ENCODE assay signal across 8 cellular contexts in the genomic region with DNA sequence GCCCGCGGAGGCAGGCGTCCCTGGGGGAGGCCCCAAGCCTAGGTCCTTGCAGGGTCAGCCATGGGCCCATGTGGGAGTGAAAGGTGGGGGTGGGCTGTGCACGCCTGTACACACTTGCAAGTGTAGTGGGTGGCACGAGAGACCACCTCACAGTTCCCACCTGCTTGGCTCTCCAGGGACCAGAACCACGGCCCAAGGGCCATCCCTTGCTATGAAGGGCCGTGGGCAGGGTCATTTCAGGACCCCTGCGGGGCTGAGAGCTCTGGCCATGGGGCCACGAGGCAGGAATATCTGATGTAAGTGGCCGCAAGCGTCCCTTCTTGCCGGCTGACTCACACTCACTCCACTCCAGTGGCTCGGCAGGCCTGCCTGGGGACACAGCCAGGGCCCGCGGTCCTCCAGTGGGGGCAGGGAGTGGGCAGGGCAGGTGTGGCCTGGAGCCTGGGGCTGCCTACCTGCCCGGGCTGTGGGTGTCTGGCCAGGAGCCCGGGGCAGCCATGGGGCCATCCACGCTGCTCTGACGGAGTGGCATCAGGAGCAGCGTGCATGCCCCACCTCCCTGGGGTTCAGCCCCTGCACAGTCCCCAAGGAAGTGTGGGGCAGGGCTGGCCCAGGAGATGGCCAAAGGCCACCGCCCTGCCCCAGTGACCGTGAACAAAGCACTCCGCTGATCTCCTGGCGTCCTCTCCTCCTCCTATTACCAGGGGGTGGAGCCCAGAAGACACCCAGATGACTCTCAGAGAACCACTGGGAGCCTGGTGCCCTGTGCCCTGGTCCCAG. TPM values are rescaled to one million over a fixed set of nuclear protein-coding genes. Genes with fewer than 3 reads are reported as not detected.
DNase-seq lines count a peak whose midpoint lies in the region; ATAC-seq and TF ChIP-seq lines count a peak whose summit lies in the region.

No MANE protein-coding gene starts in this region.

- H3K4me2 ChIP-seq in HCT116 (ENCODE audit: low read length) (peak overlapping the region; percentile 95), SU-DHL-6 (ENCODE audit: low read depth, low read length, poor library complexity, severe bottlenecking) (peak overlapping the region; percentile 91)

- DNase-seq in A172 (ENCODE audit: low spot score): peak; percentile 94
- peak; percentile 83 for DNase-seq in HCT116 (ENCODE audit: low read depth, low spot score)
- no peak for DNase-seq in naive thymus-derived CD8-positive, alpha-beta T cell
- no peak for DNase-seq in KBM-7
- DNase-seq in middle frontal gyrus (ENCODE audit: extremely low spot score, low spot score): no peak
- DNase-seq in NOMO-1 treated with dmso at 0.1 percent for 144 hours (lab: John Stamatoyannopoulos, UW; ENCODE audit: unreplicated experiment): no peak

- TF ChIP-seq CTCF in HCT116 (IDR thresholded peaks at IDR 0.05 in 2 of 3, conservative IDR thresholded peaks at IDR 0.05 in 1 of 3; ENCODE audit: borderline replicate concordance in 1 of 3, insufficient read depth in 1 of 3, low read depth in 2 of 3, low read length in 2 of 3): no peak
- TF ChIP-seq CTCF in SU-DHL-6 (IDR thresholded peaks at IDR 0.05; ENCODE audit: insufficient read depth, low read length, poor library complexity, severe bottlenecking): no peak

- CTCF ChIA-PET in HCT116 (lab: Charles Lee): interaction anchor here (1.0 kb wide), 1 partner anchor 130 kb away, joined by 3 read pairs; no protein-coding TSS in a partner anchor

- BruUV-seq in HCT116 (replicated peaks; lab: Mats Ljungman, UMichigan): TSS peak; percentile 60

- H3K27me3 ChIP-seq in HCT116 (ENCODE audit: insufficient read depth, low read length) (no peaks in the 10 kb centered on the region), SU-DHL-6 (ENCODE audit: low read length) (no peaks in the 10 kb centered on the region), esophagus (ENCODE audit: control insufficient read depth in 1 of 2, insufficient read depth in 2 of 2, low read length in 2 of 2) (no peaks in the 10 kb centered on the region)

- ATAC-seq in HCT116: peak; percentile 57
- no peak for ATAC-seq in naive thymus-derived CD8-positive, alpha-beta T cell

- H3K27me3 Mint-ChIP-seq in naive thymus-derived CD8-positive, alpha-beta T cell: no peaks in the 10 kb centered on the region

- TF ChIP-seq POLR2A in HCT116 (IDR thresholded peaks at IDR 0.05; ENCODE audit: borderline replicate concordance, extremely low read depth, insufficient read depth, insufficient read length): peak; percentile 13

- peak overlapping the region; percentile 92 to 100 (median 98) for H3K27ac Mint-ChIP-seq in naive thymus-derived CD8-positive, alpha-beta T cell

- H3K36me3 ChIP-seq in HCT116 (ENCODE audit: control insufficient read depth in 1 of 2, insufficient read depth in 2 of 2, low read length in 2 of 2): no peaks in the 10 kb centered on the region
- H3K36me3 ChIP-seq in SU-DHL-6 (ENCODE audit: low read length): no peaks in the 10 kb centered on the region
- no peaks in the 10 kb centered on the region for H3K36me3 ChIP-seq in esophagus (ENCODE audit: control insufficient read depth in 2 of 2, insufficient read depth in 2 of 2, low read length in 1 of 2)

- peak overlapping the region; percentile 63 to 71 for H3K4me3 ChIP-seq in HCT116 (replicated peaks in 1 of 2; ENCODE audit: low read depth in 1 of 2, low read length in 2 of 2)
- H3K4me3 ChIP-seq in SU-DHL-6 (ENCODE audit: insufficient read depth, low read length, poor library complexity, severe bottlenecking): no peak overlapping the region
- H3K4me3 ChIP-seq in esophagus (ENCODE audit: low read depth in 1 of 2, low read length in 2 of 2): peak overlapping the region in 1 of 2 donors; percentile 27

- intact Hi-C loops in HCT116 (cut with micrococcal nuclease): loop anchor here (10.0 kb wide), 1 partner anchor 125 kb away; no protein-coding TSS in a partner anchor

- no peak overlapping the region for H2AFZ ChIP-seq in HCT116 (ENCODE audit: low read depth, low read length, poor library complexity, severe bottlenecking)
- H2AFZ ChIP-seq in SU-DHL-6 (ENCODE audit: low read depth, low read length, severe bottlenecking): no peak overlapping the region

- H3K4me1 ChIP-seq in HCT116 (ENCODE audit: control insufficient read depth in 1 of 2, insufficient read depth in 2 of 2, low read length in 2 of 2) (peaks cover 64 to 82% of the 10 kb centered on the region in 2 experiments), esophagus (ENCODE audit: control insufficient read depth in 2 of 2, insufficient read depth in 2 of 2, low read length in 1 of 2) (peaks cover 19 to 53% of the 10 kb centered on the region in 2 donors)

- RAD21 ChIA-PET in HCT116 (lab: Charles Lee; ENCODE audit: low non-redundant PET in 1 of 2, low total read pairs in 2 of 2, uncharacterized antibody in 2 of 2, unreplicated experiment in 2 of 2): no interaction called here

- H3K9me3 ChIP-seq in HCT116 (ENCODE audit: control insufficient read depth in 1 of 2, insufficient read depth in 1 of 2, low read depth in 1 of 2, low read length in 2 of 2): no peaks in the 10 kb centered on the region
- no peaks in the 10 kb centered on the region for H3K9me3 ChIP-seq in SU-DHL-6 (ENCODE audit: insufficient read depth, low read length)
- no peaks in the 10 kb centered on the region for H3K9me3 ChIP-seq in esophagus (ENCODE audit: control insufficient read depth in 2 of 2, insufficient read depth in 1 of 2, low read depth in 1 of 2, low read length in 1 of 2)

- H3K9me2 ChIP-seq in HCT116 (ENCODE audit: insufficient read depth) (no peaks in the 10 kb centered on the region), SU-DHL-6 (replicated peaks; ENCODE audit: insufficient read depth, low read length) (no peaks in the 10 kb centered on the region)

- peak overlapping the region; percentile 85 to 95 (median 92) for H3K4me3 Mint-ChIP-seq in naive thymus-derived CD8-positive, alpha-beta T cell

- peak overlapping the region; percentile 99 for H3K27ac ChIP-seq in HCT116 (ENCODE audit: low read depth, low read length)
- no peak overlapping the region for H3K27ac ChIP-seq in SU-DHL-6 (ENCODE audit: low read depth, low read length)
- H3K27ac ChIP-seq in esophagus (ENCODE audit: low read depth in 2 of 2, low read length in 1 of 2): peak overlapping the region; percentile 99 to 100

- peaks cover 10% of the 10 kb centered on the region; the same call in 1 of the 2 replicates for H3F3A ChIP-seq in SU-DHL-6 (ENCODE audit: insufficient read depth)

- 27 to 32% methylated on average over 24 of the region's 24 CpGs for WGBS in esophagus, 2 donors

- no peaks in the 10 kb centered on the region for H3K36me3 Mint-ChIP-seq in naive thymus-derived CD8-positive, alpha-beta T cell

- POLR2A ChIA-PET in HCT116 (lab: Charles Lee): interaction anchor here (0.6 to 3.0 kb wide), 12 partner anchors 9 to 314 kb away, joined by 3 to 17 read pairs (median 5); a partner anchor contains a TSS
- POLR2A ChIA-PET in naive thymus-derived CD8-positive, alpha-beta T cell (lab: Charles Lee): interaction anchor here (0.6 to 17.6 kb wide), 10 partner anchors 10 to 677 kb away, joined by 3 to 255 read pairs (median 6); a partner anchor contains a TSS

- H3K79me2 ChIP-seq in HCT116 (ENCODE audit: insufficient read depth, low read length): no peaks in the 10 kb centered on the region
- no peaks in the 10 kb centered on the region for H3K79me2 ChIP-seq in SU-DHL-6 (ENCODE audit: insufficient read depth, low read length)

- H3K9ac ChIP-seq in HCT116 (ENCODE audit: low read length): peak overlapping the region; percentile 82
- H3K9ac ChIP-seq in SU-DHL-6 (ENCODE audit: low read length): peak overlapping the region; percentile 88; the same call in 1 of the 2 replicates

- TF ChIP-seq RAD21 in HCT116 (IDR thresholded peaks at IDR 0.05; ENCODE audit: low read depth): no peak

- H4K20me1 ChIP-seq in HCT116 (ENCODE audit: insufficient read depth) (no peaks in the 10 kb centered on the region), SU-DHL-6 (ENCODE audit: low read depth, low read length) (no peaks in the 10 kb centered on the region)

- peaks cover 15 to 65% (median 50%) of the 10 kb centered on the region in 4 donors for H3K4me1 Mint-ChIP-seq in naive thymus-derived CD8-positive, alpha-beta T cell

- in situ Hi-C loops in KBM-7 (cut with MboI; ENCODE audit: low pct_unique_long_range_greater_than_20kb, low sequenced_read_pairs): no loop called here

- no peaks in the 10 kb centered on the region for H3K9me3 Mint-ChIP-seq in naive thymus-derived CD8-positive, alpha-beta T cell

TF ChIP-seq in HCT116, 20 proteins besides CTCF, POLR2A, EP300 and RAD21 (continues in another document):
- no peak for TF ChIP-seq EZH2phosphoT487 (IDR thresholded peaks at IDR 0.05; ENCODE audit: borderline replicate concordance)

RNA-seq across cellular contexts. Expression of a gene that starts 8.6 kb away (rescaled TPM):
- 40.4 and 53.8 TPM in 2 replicates for total RNA-seq in A172 (2014; rRNA removed; shearing (Covaris generic))
- 271 TPM for total RNA-seq in HCT116 (2021; ENCODE audit: unreplicated experiment)
- 225 and 297 TPM in 2 replicates for polyA plus RNA-seq in HCT116 (2012)
- polyA plus RNA-seq in esophagus: 100 to 1,000 TPM; 167 to 244 TPM
- total RNA-seq in naive thymus-derived CD8-positive, alpha-beta T cell: 100 to 1,000 TPM; 171 to 176 TPM
- 10 to 100 TPM; 26.1 to 47.1 (median 30.2) TPM for polyA plus RNA-seq in naive thymus-derived CD8-positive, alpha-beta T cell

RNA-seq across cellular contexts. Expression of a gene that starts 36.5 kb away (rescaled TPM):
- total RNA-seq in A172 (2014; rRNA removed; shearing (Covaris generic)): 17.4 and 21.5 TPM in 2 replicates
- total RNA-seq in HCT116 (2021; ENCODE audit: unreplicated experiment): 32.1 TPM
- 39.3 and 39.8 TPM in 2 replicates for polyA plus RNA-seq in HCT116 (2012)
- polyA plus RNA-seq in esophagus: 10 to 100 TPM; 11.0 to 12.4 TPM
- 100 to 1,000 TPM in 1 of 2 experiments, 10 to 100 TPM in 1; 94.0 to 101 TPM for total RNA-seq in naive thymus-derived CD8-positive, alpha-beta T cell
- polyA plus RNA-seq in naive thymus-derived CD8-positive, alpha-beta T cell: 10 to 100 TPM; 40.5 to 90.4 (median 53.1) TPM

RNA-seq across cellular contexts. Expression of a gene that starts 37.1 kb away (rescaled TPM):
- total RNA-seq in A172 (2014; rRNA removed; shearing (Covaris generic)): 2.7 and 2.8 TPM in 2 replicates
- total RNA-seq in HCT116 (2021; ENCODE audit: unreplicated experiment): 6.1 TPM
- 6.7 and 12.8 TPM in 2 replicates for polyA plus RNA-seq in HCT116 (2012)
- 10 to 100 TPM in 1 of 2 donors, 1 to 10 TPM in 1; 6.4 to 16.0 TPM for polyA plus RNA-seq in esophagus
- total RNA-seq in naive thymus-derived CD8-positive, alpha-beta T cell: 10 to 100 TPM; 16.6 to 18.7 TPM
- polyA plus RNA-seq in naive thymus-derived CD8-positive, alpha-beta T cell: 1 to 10 TPM in 1 of 3 donors, under 1 TPM in 2; 0.26 to 1.4 (median 0.85) TPM

RNA-seq across cellular contexts. Expression of a gene that starts 44.1 kb away (rescaled TPM):
- 54.7 and 60.4 TPM in 2 replicates for total RNA-seq in A172 (2014; rRNA removed; shearing (Covaris generic))
- total RNA-seq in HCT116 (2021; ENCODE audit: unreplicated experiment): 112 TPM
- polyA plus RNA-seq in HCT116 (2012): 136 and 158 TPM in 2 replicates
- 10 to 100 TPM; 40.0 to 48.9 TPM for polyA plus RNA-seq in esophagus
- 10 to 100 TPM; 58.0 to 64.1 TPM for total RNA-seq in naive thymus-derived CD8-positive, alpha-beta T cell
- 1 to 10 TPM; 3.2 to 7.3 (median 4.8) TPM for polyA plus RNA-seq in naive thymus-derived CD8-positive, alpha-beta T cell

Comparison
In these comparisons a context has a peak if more than half of its experiments do, and no peak if none do; other contexts are left out.
1. DNase-seq: peak in A172 (single experiment) and HCT116 (single experiment); none in naive thymus-derived CD8-positive, alpha-beta T cell (0 of 10), KBM-7 (single experiment), middle frontal gyrus (single experiment) and NOMO-1 treated with dmso at 0.1 percent for 144 hours (single experiment).